ENCODE assay signal across 6 cellular contexts in genomic region chr19:7068599-7068998, GRCh38. TPM values are rescaled to one million over a fixed set of nuclear protein-coding genes. Genes with fewer than 3 reads are reported as not detected.
DNase-seq lines count a peak whose midpoint lies in the region; ATAC-seq lines count a peak whose summit lies in the region.

No MANE protein-coding gene starts in this region.

- H3K9ac ChIP-seq in Karpas-422 (ENCODE audit: low read length) = no peak overlapping the region

- no peaks in the 10 kb centered on the region for H4K20me1 ChIP-seq in Karpas-422 (ENCODE audit: insufficient read depth, low read depth, low read length)

- H3K9me3 ChIP-seq in Karpas-422 (ENCODE audit: low read length) = peaks cover 4% of the 10 kb centered on the region; the same call in 1 of the 2 replicates

- peaks cover 6% of the 10 kb centered on the region for H3K4me1 ChIP-seq in Karpas-422 (ENCODE audit: low read length)

- H3K9me2 ChIP-seq in Karpas-422 (replicated peaks; ENCODE audit: insufficient read depth, low read length) = no peaks in the 10 kb centered on the region

- no peak overlapping the region for H3K27ac ChIP-seq in Karpas-422 (ENCODE audit: low read length)
- H3K27ac ChIP-seq in caudate nucleus (ENCODE audit: low read depth, low read length) = peak overlapping the region; percentile 48

- H3K4me3 ChIP-seq in Karpas-422 (ENCODE audit: low read length) = peak overlapping the region; percentile 13; the same call in 1 of the 2 replicates
- H3K4me3 ChIP-seq in skeletal muscle cell (ENCODE audit: low read depth, low read length) = peak overlapping the region; percentile 26

- peak overlapping the region; percentile 27 for H2AFZ ChIP-seq in Karpas-422 (ENCODE audit: low read length)

- peaks cover 20% of the 10 kb centered on the region for H3K36me3 ChIP-seq in Karpas-422 (ENCODE audit: insufficient read depth, low read length)

- peak overlapping the region; percentile 88 for H3K4me2 ChIP-seq in Karpas-422 (ENCODE audit: low read depth, low read length, poor library complexity, severe bottlenecking)

- no peak for ATAC-seq in GM21447 (IDR thresholded peaks at IDR 0.05; ENCODE audit: unreplicated experiment)
- ATAC-seq in HG03432 (IDR thresholded peaks at IDR 0.05; ENCODE audit: unreplicated experiment) = no peak

- DNase-seq in Karpas-422 = no peak
- DNase-seq in caudate nucleus (lab: John Stamatoyannopoulos, UW) = no peak
- no peak for DNase-seq in skeletal muscle cell (ENCODE audit: low read depth)
- DNase-seq in NCI-H69 (lab: John Stamatoyannopoulos, UW) = no peak

- H3K79me2 ChIP-seq in Karpas-422 (ENCODE audit: low read length) = peaks cover 20% of the 10 kb centered on the region

- H3K27me3 ChIP-seq in Karpas-422 (ENCODE audit: low read length) = no peaks in the 10 kb centered on the region

RNA-seq across cellular contexts. Expression of gene ZNF557, which starts 0.9 kb away (rescaled TPM):
- total RNA-seq in Karpas-422 (2014; rRNA removed; shearing (Covaris generic); ENCODE audit: low replicate concordance) = 13.4 and 14.4 TPM in 2 replicates

RNA-seq across cellular contexts. Expression of gene MBD3L3, which starts 10.1 kb away (rescaled TPM):
- total RNA-seq in Karpas-422 (2014; rRNA removed; shearing (Covaris generic); ENCODE audit: low replicate concordance) = not detected in 2 replicates

RNA-seq across cellular contexts. Expression of gene MBD3L2, which starts 19.5 kb away (rescaled TPM):
- not detected in 2 replicates for total RNA-seq in Karpas-422 (2014; rRNA removed; shearing (Covaris generic); ENCODE audit: low replicate concordance)

RNA-seq across cellular contexts. Expression of gene MBD3L4, which starts 28.6 kb away (rescaled TPM):
- total RNA-seq in Karpas-422 (2014; rRNA removed; shearing (Covaris generic); ENCODE audit: low replicate concordance) = not detected in 2 replicates

RNA-seq across cellular contexts. Expression of gene MBD3L5, which starts 38.2 kb away (rescaled TPM):
- total RNA-seq in Karpas-422 (2014; rRNA removed; shearing (Covaris generic); ENCODE audit: low replicate concordance) = not detected in 2 replicates
